ENCODE assay signal across 1 cellular context in genomic region chr20:51237790-51238189, GRCh38.
TF ChIP-seq lines count a peak whose summit lies in the region.

No MANE protein-coding gene starts in this region.

TF ChIP-seq in GM23338, 12 proteins besides CTCF, POLR2A, EP300 and RAD21 (continued from another document):
- TF ChIP-seq ZNF462 (CRISPR knock-in tag; IDR thresholded peaks at IDR 0.05) (no peak), POLR2AphosphoS5 (IDR thresholded peaks at IDR 0.05; ENCODE audit: low read depth) (no peak), ZNF331 (CRISPR knock-in tag; IDR thresholded peaks at IDR 0.05; ENCODE audit: low read depth) (no peak), STAT1 (IDR thresholded peaks at IDR 0.05; ENCODE audit: unreplicated experiment) (no peak), NANOG (IDR thresholded peaks at IDR 0.05; ENCODE audit: borderline replicate concordance) (no peak), ZNF114 (CRISPR knock-in tag; IDR thresholded peaks at IDR 0.05) (no peak), EZH2phosphoT487 (IDR thresholded peaks at IDR 0.05; ENCODE audit: unreplicated experiment) (no peak), JUNB (IDR thresholded peaks at IDR 0.05; ENCODE audit: unreplicated experiment) (no peak)
